ENCODE assay signal across 33 cellular contexts in genomic region chr2:144877893-144878292, GRCh38.
"Had no signal": no experiment of that assay in that cellular context is flagged by ENCODE, and none has a peak within 500 bp of the region (broad histone marks: within the 10 kb centered on the region; RNA-seq: fewer than 3 reads in every experiment).

No MANE protein-coding gene starts in this region.

- H3K27me3 ChIP-seq: ascending aorta, cardiac muscle cell had no signal

- H3K36me3 ChIP-seq: ascending aorta, cardiac muscle cell, WERI-Rb-1 had no signal

- H3K27ac ChIP-seq: ascending aorta, cardiac muscle cell, WERI-Rb-1 had no signal

- H3K9me3 ChIP-seq: ascending aorta had no signal

- H3K4me3 ChIP-seq: ascending aorta, cardiac muscle cell had no signal

- DNase-seq: activated CD4-positive, alpha-beta memory T cell treated with anti-CD3 and anti-CD28 coated beads, Interleukin-2, amount 10 ng/mL, durations not matched to agents 7 days and 5 days; activated CD4-positive, alpha-beta T cell treated with anti-CD3 and anti-CD28 coated beads for 1 hour; activated CD4-positive, alpha-beta T cell treated with anti-CD3 and anti-CD28 coated beads for 36 hours; activated CD4-positive, alpha-beta T cell treated with anti-CD3 and anti-CD28 coated beads for 48 hours; activated CD4-positive, alpha-beta T cell treated with anti-CD3 and anti-CD28 coated beads, Interleukin-2, amount 10 ng/mL, durations not matched to agents 7 days and 5 days; activated CD4-positive, alpha-beta T cell treated with anti-CD3 and anti-CD28 coated beads, Interleukin-2, amount 50 U/mL, for 48 hours; activated CD4-positive, CD25-positive, alpha-beta regulatory T cell; activated CD8-positive, alpha-beta memory T cell treated with anti-CD3 and anti-CD28 coated beads for 24 hours; activated CD8-positive, alpha-beta memory T cell treated with anti-CD3 and anti-CD28 coated beads, Interleukin-2, amount 10 ng/mL, durations not matched to agents 7 days and 5 days; activated CD8-positive, alpha-beta memory T cell treated with anti-CD3 and anti-CD28 coated beads, Interleukin-2, amount 50 U/mL, for 48 hours; activated CD8-positive, alpha-beta T cell treated with anti-CD3 and anti-CD28 coated beads, Interleukin-2, amount 10 ng/mL, durations not matched to agents 7 days and 5 days; activated effector memory CD4-positive, alpha-beta T cell treated with Interleukin-2 at 50 U/mL for 16 hours; activated gamma-delta T cell; activated naive CD4-positive, alpha-beta T cell treated with anti-CD3 and anti-CD28 coated beads, Interleukin-2, amount 10 ng/mL, durations not matched to agents 7 days and 5 days; activated naive CD4-positive, alpha-beta T cell treated with Interleukin-2 at 50 U/mL for 16 hours; activated naive CD8-positive, alpha-beta T cell treated with anti-CD3 and anti-CD28 coated beads, Interleukin-2, amount 10 ng/mL, durations not matched to agents 7 days and 5 days; activated naive CD8-positive, alpha-beta T cell treated with anti-CD3 and anti-CD28 coated beads, Interleukin-2, amount 50 U/mL, for 24 hours; activated T-cell treated with anti-CD3 and anti-CD28 coated beads, Interleukin-2, amount 50 U/mL, for 1 hour; activated T-cell treated with anti-CD3 and anti-CD28 coated beads, Interleukin-2, amount 50 U/mL, for 4 hours; activated T-cell treated with anti-CD3 and anti-CD28 coated beads, Interleukin-2, amount 50 U/mL, for 72 hours; amygdala; anterior cingulate cortex; caudate nucleus; cerebellar nuclear complex; T-helper 1 cell; T-helper 2 cell; T-helper 9 cell; WERI-Rb-1 had no signal

- FAIRE-seq: bronchial epithelial cell had no signal

- ATAC-seq: activated CD4-positive, alpha-beta T cell treated with anti-CD3 and anti-CD28 coated beads for 36 hours; activated CD4-positive, CD25-positive, alpha-beta regulatory T cell treated with anti-CD3 and anti-CD28 coated beads, Interleukin-2, amount 50 U/mL, for 24 hours; activated CD8-positive, alpha-beta memory T cell treated with anti-CD3 and anti-CD28 coated beads, Interleukin-2, amount 10 ng/mL, durations not matched to agents 7 days and 5 days; activated CD8-positive, alpha-beta T cell treated with anti-CD3 and anti-CD28 coated beads, Interleukin-2, amount 10 ng/mL, durations not matched to agents 7 days and 5 days; activated naive CD8-positive, alpha-beta T cell treated with anti-CD3 and anti-CD28 coated beads, Interleukin-2, amount 50 U/mL, for 24 hours; activated T-cell treated with anti-CD3 and anti-CD28 coated beads, Interleukin-2, amount 50 U/mL, for 4 hours; activated T-cell treated with anti-CD3 and anti-CD28 coated beads, Interleukin-2, amount 50 U/mL, for 72 hours; WTC11 had no signal
